In genomic region chr10:75191821-75192568, GRCh38 we compare ENCODE assay signal across 1 cellular context.
TF ChIP-seq lines count a peak whose summit lies in the region.

No MANE protein-coding gene starts in this region.

TF ChIP-seq in K562, 482 proteins besides CTCF, POLR2A, EP300 and RAD21 (continued from another document):
- TF ChIP-seq RREB1 (CRISPR knock-in tag; IDR thresholded peaks at IDR 0.05): no peak
- 0 out of 2 replicates have a peak, but pooled peaks have one; percentile 29 for TF ChIP-seq NFRKB (IDR thresholded peaks at IDR 0.05; ENCODE audit: low read depth)
- no peak for TF ChIP-seq SRSF3 (IDR thresholded peaks at IDR 0.05; ENCODE audit: insufficient read depth, low read length)
- no peak for TF ChIP-seq PPARD (CRISPR knock-in tag; IDR thresholded peaks at IDR 0.05)
- no peak for TF ChIP-seq TOE1 (IDR thresholded peaks at IDR 0.05; ENCODE audit: borderline replicate concordance)
- TF ChIP-seq TOE1 (CRISPR knock-in tag; IDR thresholded peaks at IDR 0.05; ENCODE audit: borderline replicate concordance, low read depth): no peak
- no peak for TF ChIP-seq ZNF354B (CRISPR knock-in tag; IDR thresholded peaks at IDR 0.05)
- TF ChIP-seq FOXA1 (IDR thresholded peaks at IDR 0.05; ENCODE audit: borderline replicate concordance): peak; percentile 96
- no peak for TF ChIP-seq SNIP1 (IDR thresholded peaks at IDR 0.05; ENCODE audit: low read depth)
- peak; percentile 68 for TF ChIP-seq TCF3 (CRISPR knock-in tag; IDR thresholded peaks at IDR 0.05)
- no peak for TF ChIP-seq RBM34 (IDR thresholded peaks at IDR 0.05; ENCODE audit: borderline replicate concordance, insufficient read depth, low read length)
- TF ChIP-seq ZNF766 (CRISPR knock-in tag; conservative IDR thresholded peaks at IDR 0.05): no peak; the same call in 1 of the 2 replicates
- TF ChIP-seq, protein P1, sequence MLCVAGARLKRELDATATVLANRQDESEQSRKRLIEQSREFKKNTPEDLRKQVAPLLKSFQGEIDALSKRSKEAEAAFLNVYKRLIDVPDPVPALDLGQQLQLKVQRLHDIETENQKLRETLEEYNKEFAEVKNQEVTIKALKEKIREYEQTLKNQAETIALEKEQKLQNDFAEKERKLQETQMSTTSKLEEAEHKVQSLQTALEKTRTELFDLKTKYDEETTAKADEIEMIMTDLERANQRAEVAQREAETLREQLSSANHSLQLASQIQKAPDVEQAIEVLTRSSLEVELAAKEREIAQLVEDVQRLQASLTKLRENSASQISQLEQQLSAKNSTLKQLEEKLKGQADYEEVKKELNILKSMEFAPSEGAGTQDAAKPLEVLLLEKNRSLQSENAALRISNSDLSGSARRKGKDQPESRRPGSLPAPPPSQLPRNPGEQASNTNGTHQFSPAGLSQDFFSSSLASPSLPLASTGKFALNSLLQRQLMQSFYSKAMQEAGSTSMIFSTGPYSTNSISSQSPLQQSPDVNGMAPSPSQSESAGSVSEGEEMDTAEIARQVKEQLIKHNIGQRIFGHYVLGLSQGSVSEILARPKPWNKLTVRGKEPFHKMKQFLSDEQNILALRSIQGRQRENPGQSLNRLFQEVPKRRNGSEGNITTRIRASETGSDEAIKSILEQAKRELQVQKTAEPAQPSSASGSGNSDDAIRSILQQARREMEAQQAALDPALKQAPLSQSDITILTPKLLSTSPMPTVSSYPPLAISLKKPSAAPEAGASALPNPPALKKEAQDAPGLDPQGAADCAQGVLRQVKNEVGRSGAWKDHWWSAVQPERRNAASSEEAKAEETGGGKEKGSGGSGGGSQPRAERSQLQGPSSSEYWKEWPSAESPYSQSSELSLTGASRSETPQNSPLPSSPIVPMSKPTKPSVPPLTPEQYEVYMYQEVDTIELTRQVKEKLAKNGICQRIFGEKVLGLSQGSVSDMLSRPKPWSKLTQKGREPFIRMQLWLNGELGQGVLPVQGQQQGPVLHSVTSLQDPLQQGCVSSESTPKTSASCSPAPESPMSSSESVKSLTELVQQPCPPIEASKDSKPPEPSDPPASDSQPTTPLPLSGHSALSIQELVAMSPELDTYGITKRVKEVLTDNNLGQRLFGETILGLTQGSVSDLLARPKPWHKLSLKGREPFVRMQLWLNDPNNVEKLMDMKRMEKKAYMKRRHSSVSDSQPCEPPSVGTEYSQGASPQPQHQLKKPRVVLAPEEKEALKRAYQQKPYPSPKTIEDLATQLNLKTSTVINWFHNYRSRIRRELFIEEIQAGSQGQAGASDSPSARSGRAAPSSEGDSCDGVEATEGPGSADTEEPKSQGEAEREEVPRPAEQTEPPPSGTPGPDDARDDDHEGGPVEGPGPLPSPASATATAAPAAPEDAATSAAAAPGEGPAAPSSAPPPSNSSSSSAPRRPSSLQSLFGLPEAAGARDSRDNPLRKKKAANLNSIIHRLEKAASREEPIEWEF (CRISPR knock-in tag; IDR thresholded peaks at IDR 0.05): no peak
